Comparison of ENCODE assay signal across 8 cellular contexts in the genomic region with DNA sequence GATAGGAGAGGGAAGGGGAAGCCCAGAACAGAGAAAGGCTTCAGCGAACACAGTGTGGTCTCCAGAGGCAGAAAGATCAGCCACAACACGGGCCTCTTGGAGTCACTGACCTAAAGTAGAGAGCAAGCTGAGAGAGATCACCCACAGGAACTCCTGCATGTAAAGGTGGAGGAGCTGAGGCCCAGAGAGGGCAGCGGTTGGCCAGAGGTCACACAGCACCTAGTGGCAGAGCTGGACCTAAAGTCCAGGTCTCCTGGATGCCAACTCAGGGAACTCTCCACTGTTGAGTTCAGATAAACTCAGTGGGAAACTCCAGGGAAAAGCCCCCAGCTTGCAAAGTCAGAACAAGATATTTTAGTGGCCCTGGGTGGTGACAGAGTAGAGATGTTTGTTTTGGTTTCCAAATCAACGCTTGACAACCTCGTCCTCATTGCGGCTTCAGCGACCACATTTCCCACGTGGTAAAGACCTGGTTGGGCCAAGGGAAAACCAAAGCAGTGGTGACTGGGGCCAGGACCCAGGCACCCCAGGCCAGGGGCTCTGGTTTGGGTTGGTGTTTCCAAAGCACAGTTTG. TPM values are rescaled to one million over a fixed set of nuclear protein-coding genes. Genes with fewer than 3 reads are reported as not detected.
DNase-seq lines count a peak whose midpoint lies in the region; ATAC-seq and TF ChIP-seq lines count a peak whose summit lies in the region.

No MANE protein-coding gene starts in this region.

- H3K27ac ChIP-seq in esophagus muscularis mucosa (replicated peaks in 1 of 4) (peak overlapping the region; percentile 85 to 95 (median 94)), OCI-LY7 (ENCODE audit: low read depth, low read length, poor library complexity, severe bottlenecking) (no peak overlapping the region)

- POLR2A ChIA-PET in activated CD8-positive, alpha-beta T cell treated with anti-CD3 and anti-CD28 coated beads for 36 hours (lab: Charles Lee) = interaction anchor here (0.6 to 9.3 kb wide), 8 partner anchors 14 to 299 kb away, joined by 3 to 139 read pairs (median 3); a partner anchor contains a TSS
- POLR2A ChIA-PET in OCI-LY7 (lab: Charles Lee) = no interaction called here

- H3K4me3 ChIP-seq in esophagus muscularis mucosa = no peak overlapping the region
- no peak overlapping the region for H3K4me3 ChIP-seq in OCI-LY7 (ENCODE audit: low read depth, low read length, poor library complexity, severe bottlenecking)

- H3K79me2 ChIP-seq in OCI-LY7 (ENCODE audit: insufficient read depth, low read depth, low read length) = no peaks in the 10 kb centered on the region

- H3K4me1 Mint-ChIP-seq in activated CD8-positive, alpha-beta T cell treated with anti-CD3 and anti-CD28 coated beads for 36 hours (ENCODE audit: low read depth) = peaks cover 82% of the 10 kb centered on the region

- no peak for TF ChIP-seq POLR2A in esophagus muscularis mucosa (IDR thresholded peaks at IDR 0.05; ENCODE audit: low read depth)

- in situ Hi-C loops in ACHN (cut with HindIII; ENCODE audit: low pct_ligation_motif_present, low pct_unique_long_range_greater_than_20kb, low sequenced_read_pairs) = no loop called here

- DNase-seq in activated CD8-positive, alpha-beta T cell treated with anti-CD3 and anti-CD28 coated beads for 36 hours = peak; percentile 95
- DNase-seq in esophagus muscularis mucosa (ENCODE audit: extremely low spot score) (no peak), ACHN (no peak), posterior vena cava (ENCODE audit: low spot score) (no peak), OCI-LY7 (ENCODE audit: low spot score) (no peak)
- DNase-seq in stimulated activated CD4-positive, alpha-beta T cell treated with anti-CD3 and anti-CD28 coated beads, Interleukin-2, amount 100 ng/mL, for 48 hours = peak; percentile 73 to 77

- no peak overlapping the region for H3K4me2 ChIP-seq in OCI-LY7 (ENCODE audit: low read length)

- no peaks in the 10 kb centered on the region for H3K27me3 Mint-ChIP-seq in activated CD8-positive, alpha-beta T cell treated with anti-CD3 and anti-CD28 coated beads for 36 hours

- BruUV-seq in OCI-LY7 (replicated peaks; lab: Mats Ljungman, UMichigan) = no TSS peak

- CTCF ChIA-PET in activated CD8-positive, alpha-beta T cell treated with anti-CD3 and anti-CD28 coated beads for 36 hours (lab: Charles Lee) = interaction anchor here (0.7 to 5.8 kb wide), 6 partner anchors 12 to 49 kb away, joined by 3 to 45 read pairs (median 14); no protein-coding TSS in a partner anchor
- CTCF ChIA-PET in OCI-LY7 (lab: Charles Lee; ENCODE audit: unreplicated experiment) = no interaction called here

- H3K9me3 Mint-ChIP-seq in activated CD8-positive, alpha-beta T cell treated with anti-CD3 and anti-CD28 coated beads for 36 hours = no peaks in the 10 kb centered on the region

- no peaks in the 10 kb centered on the region for H3K27me3 ChIP-seq in esophagus muscularis mucosa

- peak; percentile 48 for ATAC-seq in GM18907 (IDR thresholded peaks at IDR 0.05; ENCODE audit: unreplicated experiment)
- peak; percentile 42 for ATAC-seq in HG03378 (IDR thresholded peaks at IDR 0.05; ENCODE audit: unreplicated experiment)
- peak; percentile 32 for ATAC-seq in activated CD8-positive, alpha-beta T cell treated with anti-CD3 and anti-CD28 coated beads for 36 hours

- peaks cover 72 to 89% (median 88%) of the 10 kb centered on the region in 4 donors for H3K4me1 ChIP-seq in esophagus muscularis mucosa
- peaks cover 11% of the 10 kb centered on the region for H3K4me1 ChIP-seq in OCI-LY7 (ENCODE audit: insufficient read depth, low read length, poor library complexity, severe bottlenecking)

- peak overlapping the region; percentile 93 for H3K27ac Mint-ChIP-seq in activated CD8-positive, alpha-beta T cell treated with anti-CD3 and anti-CD28 coated beads for 36 hours

- no peak overlapping the region for H2AFZ ChIP-seq in OCI-LY7 (ENCODE audit: low read length)

- H3K9me3 ChIP-seq in esophagus muscularis mucosa = no peaks in the 10 kb centered on the region
- H3K9me3 ChIP-seq in OCI-LY7 (ENCODE audit: low read length) = no peaks in the 10 kb centered on the region

- H4K20me1 ChIP-seq in OCI-LY7 (ENCODE audit: insufficient read depth, low read length) = no peaks in the 10 kb centered on the region

- peaks cover 16% of the 10 kb centered on the region for H3K36me3 Mint-ChIP-seq in activated CD8-positive, alpha-beta T cell treated with anti-CD3 and anti-CD28 coated beads for 36 hours (ENCODE audit: low read depth)

- WGBS in esophagus muscularis mucosa = 50% methylated on average over 8 of the region's 8 CpGs

- H3K36me3 ChIP-seq in esophagus muscularis mucosa (no peaks in the 10 kb centered on the region), OCI-LY7 (ENCODE audit: insufficient read depth, low read length) (no peaks in the 10 kb centered on the region)

- H3K9me2 ChIP-seq in OCI-LY7 (ENCODE audit: insufficient read depth, low read length) = no peaks in the 10 kb centered on the region

- TF ChIP-seq CTCF in activated CD8-positive, alpha-beta T cell treated with anti-CD3 and anti-CD28 coated beads for 36 hours (IDR thresholded peaks at IDR 0.05) = no peak
- no peak for TF ChIP-seq CTCF in esophagus muscularis mucosa (IDR thresholded peaks at IDR 0.05)
- TF ChIP-seq CTCF in OCI-LY7 (conservative IDR thresholded peaks at IDR 0.05; ENCODE audit: low read length) = no peak

- TF ChIP-seq EP300 in esophagus muscularis mucosa (IDR thresholded peaks at IDR 0.05) = no peak

- H3K4me3 Mint-ChIP-seq in activated CD8-positive, alpha-beta T cell treated with anti-CD3 and anti-CD28 coated beads for 36 hours = peak overlapping the region; percentile 82

- intact Hi-C loops in activated CD8-positive, alpha-beta T cell treated with anti-CD3 and anti-CD28 coated beads for 36 hours (cut with micrococcal nuclease) = loop anchor here (5.0 kb wide), 1 partner anchor 45 kb away; no protein-coding TSS in a partner anchor
- intact Hi-C loops in esophagus muscularis mucosa (cut with DNase I) = no loop called here
- intact Hi-C loops in posterior vena cava (cut with DNase I) = loop anchor here in 1 of 2 donors (5.0 kb wide), 1 partner anchor 35 kb away; no protein-coding TSS in a partner anchor
- intact Hi-C loops in OCI-LY7 (cut with micrococcal nuclease; ENCODE audit: unreplicated experiment) = no loop called here

RNA-seq across cellular contexts. Expression of a gene that starts 4.6 kb away (rescaled TPM):
- total RNA-seq in activated CD8-positive, alpha-beta T cell treated with anti-CD3 and anti-CD28 coated beads for 36 hours = 10 to 100 TPM; 23.7 to 26.4 TPM
- total RNA-seq in esophagus muscularis mucosa (10 to 100 TPM in 3 of 4 donors, 1 to 10 TPM in 1; 9.6 to 40.3 (median 16.3) TPM), posterior vena cava (10 to 100 TPM; 12.1 to 12.2 TPM), OCI-LY7 (2022) (0.20 and 0.44 TPM in 2 replicates)
- total RNA-seq in OCI-LY7 (2014; rRNA removed; shearing (Covaris generic)) = 0.06 and 0.08 TPM in 2 replicates

RNA-seq across cellular contexts. Expression of a gene that starts 49.5 kb away (rescaled TPM):
- total RNA-seq in activated CD8-positive, alpha-beta T cell treated with anti-CD3 and anti-CD28 coated beads for 36 hours = 1 to 10 TPM; 3.9 to 4.3 TPM
- total RNA-seq in esophagus muscularis mucosa (10 to 100 TPM; 25.1 to 29.5 (median 27.2) TPM), posterior vena cava (10 to 100 TPM in 1 of 2 donors, 1 to 10 TPM in 1; 8.5 to 17.0 TPM), OCI-LY7 (2022) (6.2 and 7.6 TPM in 2 replicates)
- total RNA-seq in OCI-LY7 (2014; rRNA removed; shearing (Covaris generic)) = 3.8 and 6.1 TPM in 2 replicates

Comparison
In these comparisons a context has a peak if more than half of its experiments do, and no peak if none do; other contexts are left out.
1. DNase-seq: peak in activated CD8-positive, alpha-beta T cell treated with anti-CD3 and anti-CD28 coated beads for 36 hours (single experiment) and stimulated activated CD4-positive, alpha-beta T cell treated with anti-CD3 and anti-CD28 coated beads, Interleukin-2, amount 100 ng/mL, for 48 hours (2 of 2); none in esophagus muscularis mucosa (single experiment), ACHN (single experiment), posterior vena cava (single experiment) and OCI-LY7 (single experiment).
2. RNA of a gene that starts 4.6 kb away (total RNA-seq): 23.7 to 26.4 TPM in activated CD8-positive, alpha-beta T cell treated with anti-CD3 and anti-CD28 coated beads for 36 hours, 9.6 to 40.3 TPM in esophagus muscularis mucosa and 12.1 to 12.2 TPM in posterior vena cava; 0.06 to 0.44 TPM in OCI-LY7; every median in the first group is over 4 times any median in the second.
3. Peak in every context shown above with its lines, with median percentiles within 50 percentile points of each other: ATAC-seq.